In genomic region chr1:6590046-6590445, GRCh38 we compare ENCODE assay signal across 24 cellular contexts. TPM values are rescaled to one million over a fixed set of nuclear protein-coding genes. Genes with fewer than 3 reads are reported as not detected.
DNase-seq lines count a peak whose midpoint lies in the region; ATAC-seq and TF ChIP-seq lines count a peak whose summit lies in the region.
"Had no signal": no experiment of that assay in that cellular context is flagged by ENCODE, and none has a peak within 500 bp of the region (broad histone marks: within the 10 kb centered on the region; RNA-seq: fewer than 3 reads in every experiment).

No MANE protein-coding gene starts in this region.

- H3K9me3 Mint-ChIP-seq in activated naive CD4-positive, alpha-beta T cell treated with anti-CD3 and anti-CD28 coated beads, Interleukin-2, amount 10 ng/mL, durations not matched to agents 7 days and 5 days = no peaks in the 10 kb centered on the region
- no peaks in the 10 kb centered on the region for H3K9me3 Mint-ChIP-seq in stimulated activated effector memory CD8-positive, alpha-beta T cell treated with anti-CD3 and anti-CD28 coated beads, Interleukin-12 subunit alpha, Interleukin-12 subunit beta, amount 100 ng/mL, for 72 hours
- H3K9me3 Mint-ChIP-seq: activated T-helper 2 cell treated with anti-CD3 and anti-CD28 coated beads, Interferon-gamma antibody, Interleukin-2, Interleukin-4, amounts not matched to agents 10 μg/mL and 5 μg/mL and 100 μg/mL, durations not matched to agents 14 hours and 24 hours and 36 hours; T-cell had no signal

- H3K4me3 ChIP-seq in coronary artery = no peak overlapping the region
- H3K4me3 ChIP-seq in upper lobe of right lung = no peak overlapping the region
- H3K4me3 ChIP-seq in prostate gland = no peak overlapping the region
- H3K4me3 ChIP-seq: dorsolateral prefrontal cortex, lung, PC-9 had no signal

- no peak for DNase-seq in activated naive CD4-positive, alpha-beta T cell treated with anti-CD3 and anti-CD28 coated beads, Interleukin-2, amount 10 ng/mL, durations not matched to agents 7 days and 5 days
- no peak for DNase-seq in activated naive CD4-positive, alpha-beta T cell treated with anti-CD3 and anti-CD28 coated beads, Interleukin-2, amount 50 U/mL, for 16 hours
- no peak for DNase-seq in coronary artery (ENCODE audit: low spot score)
- DNase-seq in stimulated activated effector memory CD8-positive, alpha-beta T cell treated with anti-CD3 and anti-CD28 coated beads, Interleukin-12 subunit alpha, Interleukin-12 subunit beta, amount 100 ng/mL, for 72 hours (ENCODE audit: low spot score in 2 of 2) = no peak
- no peak for DNase-seq in upper lobe of right lung
- DNase-seq in prostate gland (ENCODE audit: low spot score) = no peak
- DNase-seq: activated CD4-positive, alpha-beta T cell treated with anti-CD3 and anti-CD28 coated beads for 36 hours; anterior cingulate cortex; caudate nucleus; dorsolateral prefrontal cortex; NCI-H1105 treated with DMSO at 0.1 percent for 48 hours; NCI-H2081; PC-9; SIG-M5; stimulated activated CD8-positive, alpha-beta memory T cell treated with anti-CD3 and anti-CD28 coated beads, Interleukin-4, amount 100 ng/mL, for 48 hours; substantia nigra; T-cell had no signal

- intact Hi-C loops in upper lobe of right lung (cut with DNase I) = no loop called here
- intact Hi-C loops in prostate gland (cut with DNase I) = no loop called here

- TF ChIP-seq CTCF in coronary artery (IDR thresholded peaks at IDR 0.05) (no peak), upper lobe of right lung (IDR thresholded peaks at IDR 0.05) (no peak), prostate gland (IDR thresholded peaks at IDR 0.05) (no peak)

- CTCF ChIA-PET in activated naive CD4-positive, alpha-beta T cell treated with anti-CD3 and anti-CD28 coated beads, Interleukin-2, amount 10 ng/mL, durations not matched to agents 7 days and 5 days (lab: Charles Lee) = no interaction called here

- TF ChIP-seq POLR2A in prostate gland (IDR thresholded peaks at IDR 0.05) = no peak

- H3K4me1 Mint-ChIP-seq in activated naive CD4-positive, alpha-beta T cell treated with anti-CD3 and anti-CD28 coated beads, Interleukin-2, amount 10 ng/mL, durations not matched to agents 7 days and 5 days = peaks cover 29% of the 10 kb centered on the region
- peaks cover 25% of the 10 kb centered on the region for H3K4me1 Mint-ChIP-seq in stimulated activated effector memory CD8-positive, alpha-beta T cell treated with anti-CD3 and anti-CD28 coated beads, Interleukin-12 subunit alpha, Interleukin-12 subunit beta, amount 100 ng/mL, for 72 hours

- H3K4me1 ChIP-seq in upper lobe of right lung (peaks cover 12% of the 10 kb centered on the region), prostate gland (replicated peaks) (peaks cover 13% of the 10 kb centered on the region)

- H3K27me3 Mint-ChIP-seq in activated naive CD4-positive, alpha-beta T cell treated with anti-CD3 and anti-CD28 coated beads, Interleukin-2, amount 10 ng/mL, durations not matched to agents 7 days and 5 days = no peaks in the 10 kb centered on the region
- H3K27me3 Mint-ChIP-seq: activated CD4-positive, alpha-beta T cell treated with anti-CD3 and anti-CD28 coated beads for 36 hours; T-cell had no signal

- no peak overlapping the region for H3K4me3 Mint-ChIP-seq in activated naive CD4-positive, alpha-beta T cell treated with anti-CD3 and anti-CD28 coated beads, Interleukin-2, amount 10 ng/mL, durations not matched to agents 7 days and 5 days
- no peak overlapping the region for H3K4me3 Mint-ChIP-seq in stimulated activated effector memory CD8-positive, alpha-beta T cell treated with anti-CD3 and anti-CD28 coated beads, Interleukin-12 subunit alpha, Interleukin-12 subunit beta, amount 100 ng/mL, for 72 hours
- H3K4me3 Mint-ChIP-seq: activated CD4-positive, alpha-beta T cell treated with anti-CD3 and anti-CD28 coated beads for 36 hours; T-cell had no signal

- peaks cover 23% of the 10 kb centered on the region for H3K36me3 Mint-ChIP-seq in activated naive CD4-positive, alpha-beta T cell treated with anti-CD3 and anti-CD28 coated beads, Interleukin-2, amount 10 ng/mL, durations not matched to agents 7 days and 5 days
- peaks cover 70% of the 10 kb centered on the region for H3K36me3 Mint-ChIP-seq in stimulated activated effector memory CD8-positive, alpha-beta T cell treated with anti-CD3 and anti-CD28 coated beads, Interleukin-12 subunit alpha, Interleukin-12 subunit beta, amount 100 ng/mL, for 72 hours

- H3K27me3 ChIP-seq in upper lobe of right lung = no peaks in the 10 kb centered on the region
- H3K27me3 ChIP-seq in prostate gland (replicated peaks; ENCODE audit: insufficient read depth) = no peaks in the 10 kb centered on the region
- H3K27me3 ChIP-seq: dorsolateral prefrontal cortex had no signal

- H3K27ac ChIP-seq in coronary artery (peak overlapping the region; percentile 72 to 77), upper lobe of right lung (no peak overlapping the region), prostate gland (no peak overlapping the region)
- H3K27ac ChIP-seq: PC-9 had no signal

- WGBS in prostate gland = 91% methylated on average over 7 of the region's 7 CpGs

- peak overlapping the region; percentile 67 for H3K27ac Mint-ChIP-seq in activated naive CD4-positive, alpha-beta T cell treated with anti-CD3 and anti-CD28 coated beads, Interleukin-2, amount 10 ng/mL, durations not matched to agents 7 days and 5 days
- peak overlapping the region; percentile 50 for H3K27ac Mint-ChIP-seq in stimulated activated effector memory CD8-positive, alpha-beta T cell treated with anti-CD3 and anti-CD28 coated beads, Interleukin-12 subunit alpha, Interleukin-12 subunit beta, amount 100 ng/mL, for 72 hours
- H3K27ac Mint-ChIP-seq: activated CD4-positive, alpha-beta T cell treated with anti-CD3 and anti-CD28 coated beads for 36 hours; activated T-helper 2 cell treated with anti-CD3 and anti-CD28 coated beads, Interferon-gamma antibody, Interleukin-2, Interleukin-4, amounts not matched to agents 10 μg/mL and 5 μg/mL and 100 μg/mL, durations not matched to agents 14 hours and 24 hours and 36 hours had no signal

- peaks cover 67% of the 10 kb centered on the region for H3K36me3 ChIP-seq in upper lobe of right lung
- H3K36me3 ChIP-seq in prostate gland = peaks cover 15 to 26% of the 10 kb centered on the region in 2 donors

- H3K9me3 ChIP-seq in upper lobe of right lung = no peaks in the 10 kb centered on the region
- H3K9me3 ChIP-seq in prostate gland = no peaks in the 10 kb centered on the region

- ATAC-seq in stimulated activated effector memory CD8-positive, alpha-beta T cell treated with anti-CD3 and anti-CD28 coated beads, Interleukin-12 subunit alpha, Interleukin-12 subunit beta, amount 100 ng/mL, for 72 hours = no peak
- ATAC-seq in upper lobe of right lung = no peak
- ATAC-seq: activated CD4-positive, alpha-beta T cell treated with anti-CD3 and anti-CD28 coated beads for 36 hours; HCT116; right cardiac atrium; T-cell had no signal

RNA-seq across cellular contexts. Expression of gene ZBTB48, which starts 10.3 kb away (rescaled TPM):
- total RNA-seq in upper lobe of right lung (31.5 TPM), prostate gland (10 to 100 TPM; 41.3 to 51.0 TPM)

RNA-seq across cellular contexts. Expression of gene KLHL21, which starts 12.6 kb away (rescaled TPM):
- 21.8 TPM for total RNA-seq in upper lobe of right lung
- total RNA-seq in prostate gland = 100 to 1,000 TPM in 1 of 2 donors, 10 to 100 TPM in 1; 67.1 to 111 TPM

RNA-seq across cellular contexts. Expression of gene PHF13, which starts 23.5 kb away (rescaled TPM):
- total RNA-seq in upper lobe of right lung (10.8 TPM), prostate gland (10 to 100 TPM; 13.8 to 79.2 TPM)

RNA-seq across cellular contexts. Expression of gene THAP3, which starts 34.6 kb away (rescaled TPM):
- total RNA-seq in upper lobe of right lung = 15.3 TPM
- 10 to 100 TPM; 37.6 to 42.1 TPM for total RNA-seq in prostate gland

RNA-seq across cellular contexts. Expression of gene TAS1R1, which starts 34.9 kb away (rescaled TPM):
- not detected for total RNA-seq in upper lobe of right lung
- total RNA-seq in prostate gland = 1 to 10 TPM in 1 of 2 donors, not detected in 1; 1.5 TPM
- total RNA-seq: A673; activated T-helper 2 cell treated with anti-CD3 and anti-CD28 coated beads, Interferon-gamma antibody, Interleukin-2, Interleukin-4, amounts not matched to agents 10 μg/mL and 5 μg/mL and 100 μg/mL, durations not matched to agents 14 hours and 24 hours and 36 hours; frontal cortex; osteocyte; PC-9; right cardiac atrium; T-cell had no signal

Comparison
In these comparisons a context has a peak if more than half of its experiments do, and no peak if none do; other contexts are left out.
1. H3K27ac ChIP-seq: peak in coronary artery (2 of 2); none in upper lobe of right lung (single experiment) and prostate gland (0 of 2).